Comparison of ENCODE assay signal across 13 cellular contexts in genomic region chr5:56402273-56403223, GRCh38.
A peak's percentile ranks its signal among the peaks of the same experiment; 100 is the strongest.
DNase-seq lines count a peak whose midpoint lies in the region; ATAC-seq and TF ChIP-seq lines count a peak whose summit lies in the region.
"Had no signal": no experiment of that assay in that cellular context is flagged by ENCODE, and none has a peak within 500 bp of the region (broad histone marks: within the 10 kb centered on the region; RNA-seq: fewer than 3 reads in every experiment).

No MANE protein-coding gene starts in this region.

- no peaks in the 10 kb centered on the region; a peak in 2 of 5 replicates for H3K9me3 Mint-ChIP-seq in H9
- H3K9me3 Mint-ChIP-seq: stimulated activated memory B cell treated with anti-CD40 and anti-IgM and Interleukin-4, amounts not matched to agents 10 μg/mL and 1 μg/mL and 100 μg/mL, for 72 hours had no signal

- no peaks in the 10 kb centered on the region for H3K79me2 ChIP-seq in H9 (ENCODE audit: insufficient read depth, low read length)
- no peaks in the 10 kb centered on the region for H3K79me2 ChIP-seq in SK-N-SH (ENCODE audit: insufficient read depth)
- no peaks in the 10 kb centered on the region for H3K79me2 ChIP-seq in hepatocyte

- H3K36me3 Mint-ChIP-seq in H9 (ENCODE audit: insufficient read depth in 1 of 3, low read depth in 3 of 3): peaks cover 0 to 7% (median 0%) of the 10 kb centered on the region in 3 experiments; a peak in 1 of 7 replicates
- H3K36me3 Mint-ChIP-seq: stimulated activated memory B cell treated with anti-CD40 and anti-IgM and Interleukin-4, amounts not matched to agents 10 μg/mL and 1 μg/mL and 100 μg/mL, for 72 hours had no signal

- no peaks in the 10 kb centered on the region for H3K23me2 ChIP-seq in H9 (ENCODE audit: insufficient read length, low read depth, low read length, poor library complexity, severe bottlenecking)

- H3K79me1 ChIP-seq in H9 (ENCODE audit: insufficient read depth, low read depth, low read length, poor library complexity, severe bottlenecking): no peaks in the 10 kb centered on the region

- H3K27me3 ChIP-seq in H9 (ENCODE audit: insufficient read depth, low read length): no peaks in the 10 kb centered on the region
- H3K27me3 ChIP-seq in SK-N-SH (ENCODE audit: insufficient read depth): no peaks in the 10 kb centered on the region
- H3K27me3 ChIP-seq in hepatocyte: no peaks in the 10 kb centered on the region
- H3K27me3 ChIP-seq: right atrium auricular region had no signal

- no peak overlapping the region for H4K91ac ChIP-seq in H9 (ENCODE audit: insufficient read length, low read depth, low read length)

- H3K4ac ChIP-seq in H9 (ENCODE audit: low read depth, low read length): no peak overlapping the region

- no peaks in the 10 kb centered on the region for H3K9me2 ChIP-seq in SK-N-SH
- no peaks in the 10 kb centered on the region for H3K9me2 ChIP-seq in hepatocyte (replicated peaks; ENCODE audit: insufficient read depth)

- H3K4me2 ChIP-seq in H9 (ENCODE audit: insufficient read depth, insufficient read length, low read length) (no peak overlapping the region), SK-N-SH (no peak overlapping the region), hepatocyte (peak overlapping the region; percentile 16)
- H3K4me2 ChIP-seq: PC-9 had no signal

- H2BK12ac ChIP-seq in H9 (ENCODE audit: insufficient read length, low read depth, low read length): no peak overlapping the region

- no peak for TF ChIP-seq RAD21 in SK-N-SH (IDR thresholded peaks at IDR 0.05; ENCODE audit: low read length)

- POLR2A ChIA-PET in SK-N-SH (lab: Yijun Ruan, JAX): no interaction called here

- H2AFZ ChIP-seq in H9 (ENCODE audit: low read length) (no peak overlapping the region), SK-N-SH (ENCODE audit: low read depth) (0 out of 2 replicates have a peak overlapping the region, but pooled peaks have one; percentile 22), hepatocyte (peak overlapping the region; percentile 26)
- H2AFZ ChIP-seq: PC-9 had no signal

- H3K4me1 Mint-ChIP-seq in H9: peaks cover 15 to 18% of the 10 kb centered on the region in 2 experiments
- H3K4me1 Mint-ChIP-seq: activated CD4-positive, alpha-beta T cell treated with anti-CD3 and anti-CD28 coated beads, Interleukin-2, amount 10 ng/mL, durations not matched to agents 7 days and 5 days had no signal

- no peak overlapping the region for H3K56ac ChIP-seq in H9 (ENCODE audit: insufficient read length, low read depth, low read length)

- H4K5ac ChIP-seq in H9 (ENCODE audit: insufficient read length, low read depth, low read length): no peak overlapping the region

- H3K9ac ChIP-seq in H9 (ENCODE audit: extremely low read depth, insufficient read length, low read length) (no peak overlapping the region), SK-N-SH (no peak overlapping the region)

- no peak overlapping the region for H3K23ac ChIP-seq in H9 (ENCODE audit: insufficient read length, low read depth, low read length)

- CTCF ChIA-PET in SK-N-SH (lab: Yijun Ruan, JAX): interaction anchor here (1.1 to 1.4 kb wide), 2 partner anchors 18 to 132 kb away, joined by 3 to 8 read pairs; no protein-coding TSS in a partner anchor

- no peak for TF ChIP-seq EP300 in SK-N-SH (IDR thresholded peaks at IDR 0.05; ENCODE audit: borderline replicate concordance in 1 of 2, low read depth in 1 of 2, low read length in 1 of 2)

- H3K9me3 ChIP-seq in H9 (ENCODE audit: control insufficient read depth, low read depth, low read length) (no peaks in the 10 kb centered on the region), SK-N-SH (no peaks in the 10 kb centered on the region), hepatocyte (ENCODE audit: low read depth) (no peaks in the 10 kb centered on the region)
- H3K9me3 ChIP-seq: right atrium auricular region had no signal

- H3K4me3 ChIP-seq in SK-N-SH (ENCODE audit: low read depth in 2 of 2, low read length in 1 of 2): no peak overlapping the region
- no peak overlapping the region for H3K4me3 ChIP-seq in hepatocyte
- H3K4me3 ChIP-seq: PC-9, right atrium auricular region had no signal

- H2AK5ac ChIP-seq in H9 (ENCODE audit: insufficient read length, low read length): no peak overlapping the region

- H3K27ac ChIP-seq in H9 (ENCODE audit: insufficient read length, low read depth, low read length) (no peak overlapping the region), SK-N-SH (ENCODE audit: low read depth in 2 of 2, low read length in 1 of 2) (peak overlapping the region in 1 of 2 experiments; percentile 79; a peak in 2 of 4 replicates), hepatocyte (peak overlapping the region; percentile 72)
- H3K27ac ChIP-seq: PC-9, right atrium auricular region had no signal

- H4K8ac ChIP-seq in H9 (replicated peaks; ENCODE audit: insufficient read length, low read depth, low read length): no peak overlapping the region

- H3K36me3 ChIP-seq in SK-N-SH (replicated peaks in 1 of 2; ENCODE audit: control insufficient read depth in 1 of 2, insufficient read depth in 2 of 2, low read length in 1 of 2) (no peaks in the 10 kb centered on the region), hepatocyte (replicated peaks; ENCODE audit: insufficient read depth, low read depth) (no peaks in the 10 kb centered on the region)
- H3K36me3 ChIP-seq: right atrium auricular region had no signal

- H2BK20ac ChIP-seq in H9 (ENCODE audit: low read depth, low read length, poor library complexity, severe bottlenecking): no peak overlapping the region

- peak overlapping the region in 2 of 3 experiments; percentile 18 to 47; a peak in 1 of 7 replicates for H3K27ac Mint-ChIP-seq in H9
- H3K27ac Mint-ChIP-seq: activated CD4-positive, alpha-beta T cell treated with anti-CD3 and anti-CD28 coated beads, Interleukin-2, amount 10 ng/mL, durations not matched to agents 7 days and 5 days; stimulated activated memory B cell treated with anti-CD40 and anti-IgM and Interleukin-4, amounts not matched to agents 10 μg/mL and 1 μg/mL and 100 μg/mL, for 72 hours had no signal

- no peak for ATAC-seq in HG02623 (IDR thresholded peaks at IDR 0.05; ENCODE audit: unreplicated experiment)
- ATAC-seq in GM19452 (IDR thresholded peaks at IDR 0.05; ENCODE audit: unreplicated experiment): no peak
- no peak for ATAC-seq in HG03378 (IDR thresholded peaks at IDR 0.05; ENCODE audit: unreplicated experiment)
- ATAC-seq: stimulated activated memory B cell treated with anti-CD40 and anti-IgM and Interleukin-4, amounts not matched to agents 10 μg/mL and 1 μg/mL and 100 μg/mL, for 72 hours had no signal

- no peaks in the 10 kb centered on the region; the same call in 1 of the 2 replicates for H3K4me1 ChIP-seq in H9 (ENCODE audit: insufficient read depth, low read length)
- peaks cover 6 to 10% of the 10 kb centered on the region in 2 experiments; a peak in 3 of 4 replicates for H3K4me1 ChIP-seq in SK-N-SH (ENCODE audit: control insufficient read depth in 1 of 2, insufficient read depth in 2 of 2, low read depth in 1 of 2, low read length in 1 of 2)
- peaks cover 34% of the 10 kb centered on the region for H3K4me1 ChIP-seq in hepatocyte (ENCODE audit: insufficient read depth)

- H3T11ph ChIP-seq in H9 (ENCODE audit: low read length): no peak overlapping the region

- TF ChIP-seq CTCF in H9 (conservative IDR thresholded peaks at IDR 0.05) (no peak), SK-N-SH (IDR thresholded peaks at IDR 0.05) (no peak), hepatocyte (IDR thresholded peaks at IDR 0.05; ENCODE audit: poor library complexity) (no peak)

- DNase-seq in H9 (no peak), SK-N-SH (peak; percentile 35), hepatocyte (ENCODE audit: low spot score) (no peak), renal cortical epithelial cell (ENCODE audit: low read depth) (peak; percentile 39), A172 (ENCODE audit: low spot score) (no peak)
- DNase-seq: activated CD4-positive, alpha-beta T cell treated with anti-CD3 and anti-CD28 coated beads, Interleukin-2, amount 10 ng/mL, durations not matched to agents 7 days and 5 days; PC-9; stimulated activated CD4-positive, alpha-beta T cell treated with anti-CD3 and anti-CD28 coated beads, Interleukin-4, amount 100 ng/mL, for 24 hours had no signal

- no CpG with 5 or more reads among the region's 7 CpGs for WGBS in H9 (ENCODE audit: extremely low coverage, insufficient read length, low lambda C conversion rate)
- 52% methylated on average over 7 of the region's 7 CpGs for WGBS in SK-N-SH (ENCODE audit: low lambda C conversion rate)
- WGBS in hepatocyte (ENCODE audit: low lambda C conversion rate, missing lambda C conversion rate): 45% methylated on average over 7 of the region's 7 CpGs

- H3K27me3 Mint-ChIP-seq in H9 (ENCODE audit: low read depth): no peaks in the 10 kb centered on the region
- H3K27me3 Mint-ChIP-seq: stimulated activated memory B cell treated with anti-CD40 and anti-IgM and Interleukin-4, amounts not matched to agents 10 μg/mL and 1 μg/mL and 100 μg/mL, for 72 hours had no signal

- H3F3A ChIP-seq in SK-N-SH (replicated peaks; ENCODE audit: insufficient read depth): no peaks in the 10 kb centered on the region

- no peak overlapping the region for H2BK120ac ChIP-seq in H9 (ENCODE audit: low read depth, low read length, poor library complexity, severe bottlenecking)

- H4K20me1 ChIP-seq in H9 (ENCODE audit: control insufficient read depth, insufficient read depth, insufficient read length) (no peaks in the 10 kb centered on the region), SK-N-SH (ENCODE audit: insufficient read depth) (no peaks in the 10 kb centered on the region), hepatocyte (ENCODE audit: insufficient read depth, poor library complexity, severe bottlenecking) (no peaks in the 10 kb centered on the region)

- no peak overlapping the region for H3K18ac ChIP-seq in H9 (ENCODE audit: insufficient read length, low read depth, low read length)

- H2BK5ac ChIP-seq in H9 (ENCODE audit: insufficient read length, low read length): no peak overlapping the region

- H3K4me3 Mint-ChIP-seq in H9: no peak overlapping the region
- H3K4me3 Mint-ChIP-seq: activated CD4-positive, alpha-beta T cell treated with anti-CD3 and anti-CD28 coated beads, Interleukin-2, amount 10 ng/mL, durations not matched to agents 7 days and 5 days; stimulated activated memory B cell treated with anti-CD40 and anti-IgM and Interleukin-4, amounts not matched to agents 10 μg/mL and 1 μg/mL and 100 μg/mL, for 72 hours had no signal

- H3K14ac ChIP-seq in H9 (ENCODE audit: insufficient read depth, low read length): no peak overlapping the region

- H2BK15ac ChIP-seq in H9 (ENCODE audit: low read depth, low read length): no peak overlapping the region

TF ChIP-seq in SK-N-SH, 30 proteins besides CTCF, POLR2A, EP300 and RAD21 (continues in another document):
- TF ChIP-seq TEAD4 (IDR thresholded peaks at IDR 0.05; ENCODE audit: borderline replicate concordance, insufficient read depth) (no peak), ELF1 (IDR thresholded peaks at IDR 0.05) (no peak), GATA2 (CRISPR knock-in tag; IDR thresholded peaks at IDR 0.05) (no peak; the same call in 1 of the 2 replicates), RXRA (IDR thresholded peaks at IDR 0.05; ENCODE audit: borderline replicate concordance, low read depth) (no peak), RFX5 (IDR thresholded peaks at IDR 0.05; ENCODE audit: low read length) (no peak)

Comparison
In these comparisons a context has a peak if more than half of its experiments do, and no peak if none do; other contexts are left out.
1. DNase-seq: peak in SK-N-SH (single experiment) and renal cortical epithelial cell (single experiment); none in H9 (single experiment), hepatocyte (single experiment) and A172 (single experiment).